ENCODE assay signal across 18 cellular contexts in genomic region chr5:173479711-173480110, GRCh38.
"Had no signal": no experiment of that assay in that cellular context is flagged by ENCODE, and none has a peak within 500 bp of the region (broad histone marks: within the 10 kb centered on the region; RNA-seq: fewer than 3 reads in every experiment).

No MANE protein-coding gene starts in this region.

- H3K27me3 ChIP-seq: tibial artery had no signal

- H3K9me3 ChIP-seq: esophagus squamous epithelium, heart right ventricle, SK-N-SH, tibial artery had no signal

- ATAC-seq: heart right ventricle, natural killer cell had no signal

- H3K36me3 ChIP-seq: esophagus squamous epithelium, heart right ventricle, tibial artery had no signal

- FAIRE-seq: endothelial cell of umbilical vein had no signal

- DNase-seq: activated B cell treated with CpG ODN at 0.5 μM for 24 hours; activated CD4-positive, alpha-beta memory T cell treated with anti-CD3 and anti-CD28 coated beads for 36 hours; activated CD4-positive, alpha-beta T cell treated with anti-CD3 and anti-CD28 coated beads for 4 hours; activated naive CD4-positive, alpha-beta T cell treated with anti-CD3 and anti-CD28 coated beads for 36 hours; activated T-cell treated with anti-CD3 and anti-CD28 coated beads, Interleukin-2, amount 50 U/mL, for 24 hours; aorta; cerebellar nuclear complex; effector memory CD4-positive, alpha-beta T cell; esophagus squamous epithelium; heart right ventricle; natural killer cell; SK-N-SH; stimulated activated CD4-positive, alpha-beta T cell treated with anti-CD3 and anti-CD28 coated beads, Interleukin-12 subunit alpha, Interleukin-12 subunit beta, amount 100 ng/mL, for 4 hours; stimulated activated CD4-positive, alpha-beta T cell treated with anti-CD3 and anti-CD28 coated beads, Interleukin-1b, Interleukin-23, amount 100 ng/mL, for 48 hours; stimulated activated naive CD4-positive, alpha-beta T cell treated with Interleukin-2 at 50 U/mL for 16 hours; substantia nigra; tibial artery had no signal

- H3K4me3 ChIP-seq: esophagus squamous epithelium, heart right ventricle, tibial artery had no signal

- H3K27ac ChIP-seq: esophagus squamous epithelium, heart right ventricle had no signal
